1 cellular context compared by ENCODE assay signal in the genomic region with DNA sequence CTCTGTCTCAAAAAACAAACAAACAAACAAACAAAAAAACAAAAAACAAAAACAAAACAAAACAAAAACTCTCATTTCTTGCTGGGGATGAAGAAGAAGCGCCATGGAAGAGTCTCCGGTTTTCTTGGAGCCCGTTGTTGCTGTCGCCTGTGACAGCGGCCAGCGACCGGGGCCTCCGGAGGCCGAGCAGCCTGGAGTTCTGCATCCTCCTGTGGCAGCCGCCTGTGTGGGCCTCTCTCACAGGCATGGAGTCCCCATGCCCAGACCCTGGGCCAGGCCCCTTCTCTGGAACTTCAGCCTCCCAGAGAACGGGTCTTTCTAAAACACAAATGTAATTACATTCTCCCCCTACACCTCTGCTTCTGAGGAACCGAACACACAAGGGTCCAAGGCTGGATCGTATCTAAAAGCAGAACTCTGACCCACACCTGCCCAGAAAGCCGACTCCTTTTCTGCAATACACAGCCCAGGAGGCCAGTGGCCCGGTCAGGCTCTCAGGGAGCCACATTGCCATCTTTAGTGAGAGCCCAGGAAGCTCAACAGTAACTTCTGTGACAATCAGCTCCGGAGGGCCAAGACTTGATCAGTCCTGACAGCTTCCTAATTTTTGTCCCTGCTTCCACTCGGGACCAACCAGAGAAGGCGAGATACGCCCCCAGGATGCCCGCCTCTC.
TF ChIP-seq lines count a peak whose summit lies in the region.

No MANE protein-coding gene starts in this region.

TF ChIP-seq in A549, 52 proteins besides CTCF, POLR2A, EP300 and RAD21 (continued from another document):
- no peak for TF ChIP-seq RNF2 (IDR thresholded peaks at IDR 0.05; ENCODE audit: borderline replicate concordance, low read depth)
- no peak for TF ChIP-seq RFX5 (IDR thresholded peaks at IDR 0.05)
- TF ChIP-seq PHF8 (IDR thresholded peaks at IDR 0.05; ENCODE audit: borderline replicate concordance, low read depth) = no peak
